9 cellular contexts compared by ENCODE assay signal in genomic region chr2:224847961-224848850, GRCh38.
DNase-seq lines count a peak whose midpoint lies in the region; ATAC-seq and TF ChIP-seq lines count a peak whose summit lies in the region.
"Had no signal": no experiment of that assay in that cellular context is flagged by ENCODE, and none has a peak within 500 bp of the region (broad histone marks: within the 10 kb centered on the region; RNA-seq: fewer than 3 reads in every experiment).

No MANE protein-coding gene starts in this region.

- peak overlapping the region; percentile 79 for H3K27ac ChIP-seq in RWPE1
- H3K27ac ChIP-seq: PC-9 had no signal

- ATAC-seq in GM19397 (IDR thresholded peaks at IDR 0.05; ENCODE audit: unreplicated experiment) (no peak), GM18858 (IDR thresholded peaks at IDR 0.05; ENCODE audit: unreplicated experiment) (no peak)

- peak; percentile 88 for DNase-seq in A172 (ENCODE audit: low spot score)
- DNase-seq in HFF-Myc (ENCODE audit: extremely low read depth, low read depth): peak; percentile 39
- peak; percentile 72 for DNase-seq in RWPE1 (ENCODE audit: low spot score)
- peak; percentile 91 for DNase-seq in foreskin melanocyte
- DNase-seq in retina: no peak
- DNase-seq in NCI-H1930 (lab: John Stamatoyannopoulos, UW): no peak

- CTCF ChIA-PET in RWPE1 (lab: Yijun Ruan, JAX): interaction anchor here (0.6 kb wide), 1 partner anchor 13 kb away, joined by 4 read pairs; no protein-coding TSS in a partner anchor

- H3K4me3 ChIP-seq in HFF-Myc (replicated peaks; ENCODE audit: low read depth, low read length): no peak overlapping the region
- H3K4me3 ChIP-seq: PC-9 had no signal

- POLR2A ChIA-PET in RWPE1 (lab: Yijun Ruan, JAX; ENCODE audit: low non-redundant PET): no interaction called here

- TF ChIP-seq CTCF in HFF-Myc (IDR thresholded peaks at IDR 0.05; ENCODE audit: low read depth, low read length, missing control alignments) (no peak), RWPE1 (conservative IDR thresholded peaks at IDR 0.05; ENCODE audit: low read depth) (no peak)

Comparison
In these comparisons a context has a peak if more than half of its experiments do, and no peak if none do; other contexts are left out.
1. DNase-seq: peak in A172 (single experiment), HFF-Myc (single experiment), RWPE1 (single experiment) and foreskin melanocyte (single experiment); none in retina (single experiment) and NCI-H1930 (0 of 2).